ENCODE assay signal across 23 cellular contexts in genomic region chr11:22341582-22341919, GRCh38. TPM values are rescaled to one million over a fixed set of nuclear protein-coding genes. Genes with fewer than 3 reads are reported as not detected.
"Had no signal": no experiment of that assay in that cellular context is flagged by ENCODE, and none has a peak within 500 bp of the region (broad histone marks: within the 10 kb centered on the region; RNA-seq: fewer than 3 reads in every experiment).

No MANE protein-coding gene starts in this region.

- H3K36me3 ChIP-seq: adrenal gland, prostate gland, uterus had no signal

- H3K4me1 ChIP-seq: adrenal gland, prostate gland, uterus had no signal

- H3K4me3 Mint-ChIP-seq: activated CD8-positive, alpha-beta T cell treated with anti-CD3 and anti-CD28 coated beads for 36 hours; activated naive CD4-positive, alpha-beta T cell treated with anti-CD3 and anti-CD28 coated beads for 36 hours; activated T-helper 17 cell treated with anti-CD3 and anti-CD28 coated beads, Interleukin-2, amount 50 U/mL, for 72 hours; effector memory CD8-positive, alpha-beta T cell; T-helper 2 cell treated with Interferon-gamma antibody and Interleukin-4, amounts not matched to agents 5 μg/mL and 100 μg/mL, for 36 hours had no signal

- H3K4me3 ChIP-seq: adrenal gland, prostate gland, uterus had no signal

- ATAC-seq: activated T-helper 17 cell treated with anti-CD3 and anti-CD28 coated beads, Interleukin-2, amount 50 U/mL, for 72 hours; effector memory CD8-positive, alpha-beta T cell; left lobe of liver; naive thymus-derived CD4-positive, alpha-beta T cell; stimulated activated naive CD8-positive, alpha-beta T cell treated with anti-CD3 and anti-CD28 coated beads, Interleukin-15, Interleukin-2, amounts not matched to agents 100 U/mL and 50 U/mL, for 24 hours had no signal

- H3K27ac Mint-ChIP-seq: activated CD8-positive, alpha-beta T cell treated with anti-CD3 and anti-CD28 coated beads for 36 hours; activated naive CD4-positive, alpha-beta T cell treated with anti-CD3 and anti-CD28 coated beads for 36 hours; activated T-helper 17 cell treated with anti-CD3 and anti-CD28 coated beads, Interleukin-2, amount 50 U/mL, for 72 hours; effector memory CD8-positive, alpha-beta T cell; naive thymus-derived CD4-positive, alpha-beta T cell; T-helper 2 cell treated with Interferon-gamma antibody and Interleukin-4, amounts not matched to agents 5 μg/mL and 100 μg/mL, for 36 hours had no signal

- H3K9me3 ChIP-seq: adrenal gland, prostate gland, uterus had no signal

- H3K9me3 Mint-ChIP-seq: activated CD8-positive, alpha-beta T cell treated with anti-CD3 and anti-CD28 coated beads for 36 hours; activated naive CD4-positive, alpha-beta T cell treated with anti-CD3 and anti-CD28 coated beads for 36 hours; T-helper 2 cell treated with Interferon-gamma antibody and Interleukin-4, amounts not matched to agents 5 μg/mL and 100 μg/mL, for 36 hours had no signal

- DNase-seq: activated CD4-positive, CD25-positive, alpha-beta regulatory T cell treated with anti-CD3 and anti-CD28 coated beads, Interleukin-2, amount 50 U/mL, for 72 hours; activated CD8-positive, alpha-beta T cell treated with anti-CD3 and anti-CD28 coated beads for 36 hours; activated naive CD4-positive, alpha-beta T cell treated with anti-CD3 and anti-CD28 coated beads for 36 hours; adrenal gland; central memory CD4-positive, alpha-beta T cell; cortex of kidney; effector memory CD8-positive, alpha-beta T cell; erythroblast; hippocampal formation; mammary epithelial cell; naive thymus-derived CD4-positive, alpha-beta T cell; stimulated activated CD4-positive, alpha-beta T cell treated with anti-CD3 and anti-CD28 coated beads, Interleukin-12 subunit alpha, Interleukin-12 subunit beta, amount 100 ng/mL, for 4 hours; stimulated activated CD4-positive, alpha-beta T cell treated with anti-CD3 and anti-CD28 coated beads, Interleukin-4, amount 100 ng/mL, for 1 hour; stimulated activated CD8-positive, alpha-beta memory T cell treated with anti-CD3 and anti-CD28 coated beads, Interleukin-4, amount 100 ng/mL, for 48 hours; stimulated activated naive CD8-positive, alpha-beta T cell treated with anti-CD3 and anti-CD28 coated beads, Interleukin-15, Interleukin-2, amounts not matched to agents 100 U/mL and 50 U/mL, for 24 hours; SW 1271; uterus had no signal

RNA-seq across cellular contexts. Expression of gene SLC17A6, which starts 3.4 kb away (rescaled TPM):
- total RNA-seq: activated CD8-positive, alpha-beta T cell treated with anti-CD3 and anti-CD28 coated beads for 36 hours; activated naive CD4-positive, alpha-beta T cell treated with anti-CD3 and anti-CD28 coated beads for 36 hours; activated T-helper 17 cell treated with anti-CD3 and anti-CD28 coated beads, Interleukin-2, amount 50 U/mL, for 72 hours; adrenal gland; left lobe of liver; mammary epithelial cell; mononuclear cell; naive thymus-derived CD4-positive, alpha-beta T cell; omental fat pad; prostate gland; uterus had no signal
